ENCODE assay signal across 26 cellular contexts in genomic region chr1:18262726-18263125, GRCh38.
"Had no signal": no experiment of that assay in that cellular context is flagged by ENCODE, and none has a peak within 500 bp of the region (broad histone marks: within the 10 kb centered on the region; RNA-seq: fewer than 3 reads in every experiment).

No MANE protein-coding gene starts in this region.

- H3K9me3 ChIP-seq: Peyer's patch, SJSA1 had no signal

- H3K4me3 Mint-ChIP-seq: activated B cell treated with CpG ODN at 0.5 μM for 24 hours; activated CD4-positive, alpha-beta T cell treated with anti-CD3 and anti-CD28 coated beads, Interleukin-2, amount 10 ng/mL, durations not matched to agents 24 days and 14 days; activated CD8-positive, alpha-beta memory T cell treated with anti-CD3 and anti-CD28 coated beads, Interleukin-2, amount 10 ng/mL, durations not matched to agents 7 days and 5 days; activated naive CD4-positive, alpha-beta T cell treated with anti-CD3 and anti-CD28 coated beads for 36 hours; activated naive CD8-positive, alpha-beta T cell treated with anti-CD3 and anti-CD28 coated beads for 36 hours; activated T-cell treated with anti-CD3 and anti-CD28 coated beads, Interleukin-2, amount 50 U/mL, for 24 hours; activated T-helper 1 cell treated with anti-CD3 and anti-CD28 coated beads, Interleukin-12 subunit alpha, Interleukin-12 subunit beta, Interleukin-2, Interleukin-4 antibody, amounts not matched to agents 30 ng/mL and 10 ng/mL and 1 ng/mL, durations not matched to agents 14 hours and 24 hours and 36 hours; T-helper 1 cell treated with Interleukin-12 subunit alpha and Interleukin-12 subunit beta and Interleukin-4 antibody, amounts not matched to agents 30 μg/mL and 1 μg/mL, for 36 hours had no signal

- H3K9me3 Mint-ChIP-seq: activated B cell treated with CpG ODN at 0.5 μM for 24 hours; activated CD4-positive, alpha-beta T cell treated with anti-CD3 and anti-CD28 coated beads, Interleukin-2, amount 10 ng/mL, durations not matched to agents 24 days and 14 days; activated naive CD4-positive, alpha-beta T cell treated with anti-CD3 and anti-CD28 coated beads for 36 hours; activated naive CD8-positive, alpha-beta T cell treated with anti-CD3 and anti-CD28 coated beads for 36 hours; activated T-cell treated with anti-CD3 and anti-CD28 coated beads, Interleukin-2, amount 50 U/mL, for 24 hours; activated T-helper 1 cell treated with anti-CD3 and anti-CD28 coated beads, Interleukin-12 subunit alpha, Interleukin-12 subunit beta, Interleukin-2, Interleukin-4 antibody, amounts not matched to agents 30 ng/mL and 10 ng/mL and 1 ng/mL, durations not matched to agents 14 hours and 24 hours and 36 hours; T-helper 1 cell treated with Interleukin-12 subunit alpha and Interleukin-12 subunit beta and Interleukin-4 antibody, amounts not matched to agents 30 μg/mL and 1 μg/mL, for 36 hours had no signal

- H3K36me3 Mint-ChIP-seq: activated CD8-positive, alpha-beta memory T cell treated with anti-CD3 and anti-CD28 coated beads, Interleukin-2, amount 10 ng/mL, durations not matched to agents 7 days and 5 days; activated naive CD8-positive, alpha-beta T cell treated with anti-CD3 and anti-CD28 coated beads for 36 hours had no signal

- H3K27ac ChIP-seq: brain microvascular endothelial cell, cardiac muscle cell, Peyer's patch, RWPE1, SJSA1 had no signal

- DNase-seq: activated B cell treated with CpG ODN at 0.5 μM for 24 hours; activated CD4-positive, alpha-beta T cell treated with anti-CD3 and anti-CD28 coated beads for 1 hour; activated CD4-positive, alpha-beta T cell treated with anti-CD3 and anti-CD28 coated beads, Interleukin-2, amount 10 ng/mL, durations not matched to agents 24 days and 14 days; activated CD4-positive, alpha-beta T cell treated with anti-CD3 and anti-CD28 coated beads, Interleukin-2, amount 50 U/mL, for 48 hours; activated CD8-positive, alpha-beta memory T cell treated with anti-CD3 and anti-CD28 coated beads, Interleukin-2, amount 10 ng/mL, durations not matched to agents 7 days and 5 days; activated gamma-delta T cell; activated naive CD4-positive, alpha-beta T cell treated with anti-CD3 and anti-CD28 coated beads for 36 hours; activated naive CD8-positive, alpha-beta T cell treated with anti-CD3 and anti-CD28 coated beads for 36 hours; activated T-cell treated with anti-CD3 and anti-CD28 coated beads, Interleukin-2, amount 50 U/mL, for 24 hours; brain microvascular endothelial cell; MM.1S; NCI-H1105; NCI-H1436; NCI-H1694 treated with DMSO at 0.1 percent for 48 hours; NCI-H2029 treated with DMSO at 0.1 percent for 48 hours; NCI-H345; NCI-H510A treated with DMSO at 0.1 percent for 48 hours; NCI-H69; NK-92 treated with Interleukin-12 subunit alpha and Interleukin-12 subunit beta, amount 100 ng/mL, for 24 hours; Peyer's patch; Right ventricle myocardium superior had no signal

- H3K36me3 ChIP-seq: brain microvascular endothelial cell, cardiac muscle cell, Peyer's patch, SJSA1 had no signal

- H3K4me1 Mint-ChIP-seq: activated B cell treated with CpG ODN at 0.5 μM for 24 hours; activated CD4-positive, alpha-beta T cell treated with anti-CD3 and anti-CD28 coated beads, Interleukin-2, amount 10 ng/mL, durations not matched to agents 24 days and 14 days; activated CD8-positive, alpha-beta memory T cell treated with anti-CD3 and anti-CD28 coated beads, Interleukin-2, amount 10 ng/mL, durations not matched to agents 7 days and 5 days; activated naive CD8-positive, alpha-beta T cell treated with anti-CD3 and anti-CD28 coated beads for 36 hours had no signal

- H3K4me3 ChIP-seq: cardiac muscle cell, Peyer's patch, SJSA1 had no signal

- H3K4me1 ChIP-seq: Peyer's patch, SJSA1 had no signal

- H3K27me3 ChIP-seq: brain microvascular endothelial cell, Peyer's patch, SJSA1 had no signal

- H3K27me3 Mint-ChIP-seq: activated CD4-positive, alpha-beta T cell treated with anti-CD3 and anti-CD28 coated beads, Interleukin-2, amount 10 ng/mL, durations not matched to agents 24 days and 14 days; activated CD8-positive, alpha-beta memory T cell treated with anti-CD3 and anti-CD28 coated beads, Interleukin-2, amount 10 ng/mL, durations not matched to agents 7 days and 5 days had no signal

- H3K27ac Mint-ChIP-seq: activated B cell treated with CpG ODN at 0.5 μM for 24 hours; activated CD4-positive, alpha-beta T cell treated with anti-CD3 and anti-CD28 coated beads, Interleukin-2, amount 10 ng/mL, durations not matched to agents 24 days and 14 days; activated CD8-positive, alpha-beta memory T cell treated with anti-CD3 and anti-CD28 coated beads, Interleukin-2, amount 10 ng/mL, durations not matched to agents 7 days and 5 days; activated naive CD4-positive, alpha-beta T cell treated with anti-CD3 and anti-CD28 coated beads for 36 hours; activated naive CD8-positive, alpha-beta T cell treated with anti-CD3 and anti-CD28 coated beads for 36 hours; activated T-cell treated with anti-CD3 and anti-CD28 coated beads, Interleukin-2, amount 50 U/mL, for 24 hours; activated T-helper 1 cell treated with anti-CD3 and anti-CD28 coated beads, Interleukin-12 subunit alpha, Interleukin-12 subunit beta, Interleukin-2, Interleukin-4 antibody, amounts not matched to agents 30 ng/mL and 10 ng/mL and 1 ng/mL, durations not matched to agents 14 hours and 24 hours and 36 hours; T-helper 1 cell treated with Interleukin-12 subunit alpha and Interleukin-12 subunit beta and Interleukin-4 antibody, amounts not matched to agents 30 μg/mL and 1 μg/mL, for 36 hours had no signal
